In the genomic region with DNA sequence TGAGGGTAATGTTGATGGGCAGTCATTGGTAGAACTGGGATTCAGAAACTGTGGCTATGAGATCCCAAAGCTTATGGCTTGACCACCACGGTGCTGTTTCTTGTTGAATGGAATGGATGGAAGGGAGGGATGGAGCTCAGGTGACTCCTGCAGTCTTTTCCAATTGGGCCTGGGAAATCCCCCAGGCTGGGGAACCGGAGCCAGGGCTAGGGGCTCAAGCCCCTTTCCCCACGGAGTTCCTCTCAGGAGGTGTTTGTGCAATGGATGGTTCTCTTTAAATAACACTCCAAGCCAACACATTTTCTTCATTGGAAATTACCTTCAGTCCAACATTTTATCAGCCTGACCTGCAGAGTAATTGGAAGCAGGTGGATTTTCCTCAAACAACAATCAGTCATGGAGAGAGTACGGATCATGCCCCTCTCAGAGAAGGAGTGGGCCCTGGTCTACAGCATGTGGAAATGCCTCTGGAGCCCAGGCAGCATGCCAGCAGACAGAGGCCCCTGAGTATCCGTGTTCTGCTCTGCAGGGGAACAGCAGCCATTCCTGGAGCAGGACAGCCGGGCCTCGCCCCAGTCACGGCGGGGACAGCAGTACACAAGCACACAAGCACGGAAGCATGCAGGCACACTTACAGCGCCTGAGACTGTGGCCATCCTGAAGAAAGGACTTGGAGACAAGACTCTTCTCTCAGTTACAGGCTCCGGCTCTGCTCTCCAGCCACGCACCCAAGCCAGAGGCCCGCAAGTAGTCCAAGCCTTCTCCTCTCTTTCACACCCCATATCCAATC, we compare ENCODE assay signal across 16 cellular contexts.
A peak's percentile ranks its signal among the peaks of the same experiment; 100 is the strongest.
DNase-seq lines count a peak whose midpoint lies in the region; ATAC-seq and TF ChIP-seq lines count a peak whose summit lies in the region.
"Had no signal": no experiment of that assay in that cellular context is flagged by ENCODE, and none has a peak within 500 bp of the region (broad histone marks: within the 10 kb centered on the region; RNA-seq: fewer than 3 reads in every experiment).

No MANE protein-coding gene starts in this region.

- ATAC-seq in SK-N-SH treated with all-trans-retinoic acid at 6 μM for 48 hours = no peak
- no peak for ATAC-seq in aorta (ENCODE audit: low FRiP score)

- no peak for TF ChIP-seq RAD21 in SK-N-SH (IDR thresholded peaks at IDR 0.05; ENCODE audit: low read length)

- no peaks in the 10 kb centered on the region for H3K4me1 Mint-ChIP-seq in osteocyte (ENCODE audit: unreplicated experiment)
- H3K4me1 Mint-ChIP-seq: CD8-positive, alpha-beta memory T cell had no signal

- H3K4me1 ChIP-seq in SK-N-SH (ENCODE audit: control insufficient read depth in 1 of 2, insufficient read depth in 2 of 2, low read depth in 1 of 2, low read length in 1 of 2) = peaks cover 0 to 46% of the 10 kb centered on the region in 2 experiments; a peak in 2 of 4 replicates
- H3K4me1 ChIP-seq in adipocyte (ENCODE audit: control insufficient read depth, insufficient read depth, low read length) = peaks cover 8% of the 10 kb centered on the region
- H3K4me1 ChIP-seq in aorta (ENCODE audit: control insufficient read depth in 1 of 2, insufficient read depth in 2 of 2, low read length in 2 of 2) = peaks cover 0 to 6% of the 10 kb centered on the region in 2 donors
- H3K4me1 ChIP-seq: BLaER1, Caco-2, HAP-1 had no signal

- no peak overlapping the region for H3K4me3 ChIP-seq in SK-N-SH (ENCODE audit: low read depth in 2 of 2, low read length in 1 of 2)
- H3K4me3 ChIP-seq in adipocyte (ENCODE audit: low read length) = no peak overlapping the region
- H3K4me3 ChIP-seq in aorta (ENCODE audit: low read length in 2 of 2) = no peak overlapping the region
- H3K4me3 ChIP-seq: BLaER1, HAP-1 had no signal

- H3K9me3 ChIP-seq in SK-N-SH = no peaks in the 10 kb centered on the region
- peaks cover 5% of the 10 kb centered on the region for H3K9me3 ChIP-seq in adipocyte (ENCODE audit: control insufficient read depth, low read length)
- H3K9me3 ChIP-seq in aorta (ENCODE audit: control insufficient read depth, low read length) = no peaks in the 10 kb centered on the region
- H3K9me3 ChIP-seq: BLaER1, Caco-2, HAP-1 had no signal

- H3F3A ChIP-seq in SK-N-SH (replicated peaks; ENCODE audit: insufficient read depth) = no peaks in the 10 kb centered on the region

- 56% methylated on average over 7 of the region's 14 CpGs for WGBS in SK-N-SH (ENCODE audit: low lambda C conversion rate)
- 91 to 93% methylated on average over 14 of the region's 14 CpGs for WGBS in aorta, 2 donors

- no peak overlapping the region for H3K27ac Mint-ChIP-seq in osteocyte (ENCODE audit: unreplicated experiment)

- H3K9ac ChIP-seq in SK-N-SH (no peak overlapping the region), adipocyte (ENCODE audit: low read length) (no peak overlapping the region)
- H3K9ac ChIP-seq: BLaER1 had no signal

- H3K9me2 ChIP-seq in SK-N-SH = no peaks in the 10 kb centered on the region

- no peak overlapping the region; a peak in 1 of 4 replicates for H3K27ac ChIP-seq in SK-N-SH (ENCODE audit: low read depth in 2 of 2, low read length in 1 of 2)
- no peak overlapping the region for H3K27ac ChIP-seq in substantia nigra (ENCODE audit: low read depth, low read length, poor library complexity, severe bottlenecking)
- H3K27ac ChIP-seq in aorta (ENCODE audit: low read depth in 1 of 2, low read length in 2 of 2) = no peak overlapping the region
- H3K27ac ChIP-seq: BLaER1 had no signal

- no peak overlapping the region for H3K4me3 Mint-ChIP-seq in osteocyte (ENCODE audit: unreplicated experiment)
- H3K4me3 Mint-ChIP-seq: CD8-positive, alpha-beta memory T cell had no signal

- H3K36me3 ChIP-seq in SK-N-SH (replicated peaks in 1 of 2; ENCODE audit: control insufficient read depth in 1 of 2, insufficient read depth in 2 of 2, low read length in 1 of 2) (no peaks in the 10 kb centered on the region), adipocyte (ENCODE audit: control insufficient read depth, insufficient read depth, low read length, severe bottlenecking) (no peaks in the 10 kb centered on the region), aorta (ENCODE audit: control insufficient read depth in 1 of 2, insufficient read depth in 2 of 2, low read length in 1 of 2) (no peaks in the 10 kb centered on the region)
- H3K36me3 ChIP-seq: BLaER1, HAP-1 had no signal

- H4K20me1 ChIP-seq in SK-N-SH (ENCODE audit: insufficient read depth) = no peaks in the 10 kb centered on the region
- H4K20me1 ChIP-seq: BLaER1 had no signal

- DNase-seq in SK-N-SH = no peak
- DNase-seq in adipocyte (ENCODE audit: low read depth) = peak; percentile 5
- peak; percentile 62 for DNase-seq in mesenteric fat pad (ENCODE audit: low spot score)
- peak; percentile 65 for DNase-seq in osteocyte (ENCODE audit: extremely low spot score, unreplicated experiment)
- no peak for DNase-seq in substantia nigra (lab: John Stamatoyannopoulos, UW)
- DNase-seq in NCI-H1694 (lab: John Stamatoyannopoulos, UW) = no peak
- DNase-seq in aorta = no peak
- DNase-seq: 8988T; AML-193; Caco-2; CD8-positive, alpha-beta memory T cell; DND-41; GDM1 had no signal

- POLR2A ChIA-PET in SK-N-SH (lab: Yijun Ruan, JAX) = no interaction called here

- peaks cover 39% of the 10 kb centered on the region for H3K27me3 Mint-ChIP-seq in osteocyte (ENCODE audit: unreplicated experiment)

- H2AFZ ChIP-seq in SK-N-SH (ENCODE audit: low read depth) = no peak overlapping the region

- H3K36me3 Mint-ChIP-seq in osteocyte (ENCODE audit: unreplicated experiment) = no peaks in the 10 kb centered on the region
- H3K36me3 Mint-ChIP-seq: CD8-positive, alpha-beta memory T cell had no signal

- intact Hi-C loops in aorta (cut with DNase I) = loop anchor here in 1 of 2 donors (10.0 kb wide), 1 partner anchor 45 kb away; no protein-coding TSS in a partner anchor

- H3K9me3 Mint-ChIP-seq in osteocyte (ENCODE audit: unreplicated experiment) = peaks cover 3% of the 10 kb centered on the region
- H3K9me3 Mint-ChIP-seq: CD8-positive, alpha-beta memory T cell had no signal

- no peaks in the 10 kb centered on the region for H3K79me2 ChIP-seq in SK-N-SH (ENCODE audit: insufficient read depth)

- H3K27me3 ChIP-seq in SK-N-SH (ENCODE audit: insufficient read depth) (no peaks in the 10 kb centered on the region), adipocyte (replicated peaks; ENCODE audit: control insufficient read depth, insufficient read depth, low read length) (peaks cover 17% of the 10 kb centered on the region), aorta (ENCODE audit: control insufficient read depth in 1 of 2, insufficient read depth in 2 of 2, low read length in 1 of 2) (no peaks in the 10 kb centered on the region)
- H3K27me3 ChIP-seq: BLaER1 had no signal

- no peak for TF ChIP-seq EP300 in SK-N-SH (IDR thresholded peaks at IDR 0.05; ENCODE audit: borderline replicate concordance in 1 of 2, low read depth in 1 of 2, low read length in 1 of 2)

- H3K4me2 ChIP-seq in SK-N-SH = no peak overlapping the region
- H3K4me2 ChIP-seq: BLaER1 had no signal

- CTCF ChIA-PET in SK-N-SH (lab: Yijun Ruan, JAX) = interaction anchor here (1.2 to 1.6 kb wide), 2 partner anchors 11 to 376 kb away, joined by 3 to 4 read pairs; no protein-coding TSS in a partner anchor

- TF ChIP-seq CTCF in SK-N-SH (IDR thresholded peaks at IDR 0.05) (no peak), osteocyte (IDR thresholded peaks at IDR 0.05) (no peak)

TF ChIP-seq in SK-N-SH, 30 proteins besides CTCF, POLR2A, EP300 and RAD21:
- TF ChIP-seq RCOR1 (IDR thresholded peaks at IDR 0.05; ENCODE audit: low read length) (0 out of 2 replicates have a peak, but pooled peaks have one; percentile 42), JUND (IDR thresholded peaks at IDR 0.05) (no peak), POLR2AphosphoS5 (IDR thresholded peaks at IDR 0.05; ENCODE audit: low read depth, low read length) (no peak), MEF2A (IDR thresholded peaks at IDR 0.05; ENCODE audit: borderline replicate concordance, low read depth) (no peak)
- TF ChIP-seq, protein P1, sequence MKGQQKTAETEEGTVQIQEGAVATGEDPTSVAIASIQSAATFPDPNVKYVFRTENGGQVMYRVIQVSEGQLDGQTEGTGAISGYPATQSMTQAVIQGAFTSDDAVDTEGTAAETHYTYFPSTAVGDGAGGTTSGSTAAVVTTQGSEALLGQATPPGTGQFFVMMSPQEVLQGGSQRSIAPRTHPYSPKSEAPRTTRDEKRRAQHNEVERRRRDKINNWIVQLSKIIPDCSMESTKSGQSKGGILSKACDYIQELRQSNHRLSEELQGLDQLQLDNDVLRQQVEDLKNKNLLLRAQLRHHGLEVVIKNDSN (IDR thresholded peaks at IDR 0.05; ENCODE audit: borderline replicate concordance, low read depth) = no peak

TF ChIP-seq in SK-N-SH treated with all-trans-retinoic acid at 6 μM for 48 hours, 23 proteins besides CTCF, POLR2A, EP300 and RAD21 (continues in another document):
- TF ChIP-seq ZFP3 (CRISPR knock-in tag; IDR thresholded peaks at IDR 0.05) (no peak), ZNF565 (CRISPR knock-in tag; conservative IDR thresholded peaks at IDR 0.05; ENCODE audit: low read depth) (no peak), CSDC2 (CRISPR knock-in tag; IDR thresholded peaks at IDR 0.05) (no peak), BACH2 (CRISPR knock-in tag; IDR thresholded peaks at IDR 0.05; ENCODE audit: borderline replicate concordance) (no peak), SNAI2 (CRISPR knock-in tag; IDR thresholded peaks at IDR 0.05) (no peak)
- TF ChIP-seq, protein P2, sequence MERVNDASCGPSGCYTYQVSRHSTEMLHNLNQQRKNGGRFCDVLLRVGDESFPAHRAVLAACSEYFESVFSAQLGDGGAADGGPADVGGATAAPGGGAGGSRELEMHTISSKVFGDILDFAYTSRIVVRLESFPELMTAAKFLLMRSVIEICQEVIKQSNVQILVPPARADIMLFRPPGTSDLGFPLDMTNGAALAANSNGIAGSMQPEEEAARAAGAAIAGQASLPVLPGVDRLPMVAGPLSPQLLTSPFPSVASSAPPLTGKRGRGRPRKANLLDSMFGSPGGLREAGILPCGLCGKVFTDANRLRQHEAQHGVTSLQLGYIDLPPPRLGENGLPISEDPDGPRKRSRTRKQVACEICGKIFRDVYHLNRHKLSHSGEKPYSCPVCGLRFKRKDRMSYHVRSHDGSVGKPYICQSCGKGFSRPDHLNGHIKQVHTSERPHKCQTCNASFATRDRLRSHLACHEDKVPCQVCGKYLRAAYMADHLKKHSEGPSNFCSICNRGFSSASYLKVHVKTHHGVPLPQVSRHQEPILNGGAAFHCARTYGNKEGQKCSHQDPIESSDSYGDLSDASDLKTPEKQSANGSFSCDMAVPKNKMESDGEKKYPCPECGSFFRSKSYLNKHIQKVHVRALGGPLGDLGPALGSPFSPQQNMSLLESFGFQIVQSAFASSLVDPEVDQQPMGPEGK (CRISPR knock-in tag; IDR thresholded peaks at IDR 0.05; ENCODE audit: borderline replicate concordance) = no peak

Comparison
In these comparisons a context has a peak if more than half of its experiments do, and no peak if none do; other contexts are left out.
1. DNase-seq: peak in adipocyte (single experiment), mesenteric fat pad (single experiment) and osteocyte (single experiment); none in SK-N-SH (single experiment), substantia nigra (0 of 49), NCI-H1694 (single experiment) and aorta (0 of 2).